Comparison of ENCODE assay signal across 9 cellular contexts in genomic region chr2:64698668-64699444, GRCh38. TPM values are rescaled to one million over a fixed set of nuclear protein-coding genes. Genes with fewer than 3 reads are reported as not detected.
DNase-seq lines count a peak whose midpoint lies in the region; ATAC-seq, FAIRE-seq and TF ChIP-seq lines count a peak whose summit lies in the region.
"Had no signal": no experiment of that assay in that cellular context is flagged by ENCODE, and none has a peak within 500 bp of the region (broad histone marks: within the 10 kb centered on the region; RNA-seq: fewer than 3 reads in every experiment).

No MANE protein-coding gene starts in this region.

- H3K4me3 ChIP-seq in endothelial cell of umbilical vein (replicated peaks in 1 of 3; ENCODE audit: insufficient read depth in 1 of 3, low read depth in 1 of 3, low read length in 3 of 3): no peak overlapping the region
- H3K4me3 ChIP-seq in BE2C (ENCODE audit: low read depth, low read length): no peak overlapping the region

- peak overlapping the region; percentile 38 for H3K4me2 ChIP-seq in endothelial cell of umbilical vein (ENCODE audit: insufficient read depth, low read length)

- DNase-seq in GM10266 (ENCODE audit: extremely low spot score): peak; percentile 63
- DNase-seq in HuH-7 (ENCODE audit: low spot score): peak; percentile 37
- peak; percentile 82 for DNase-seq in endothelial cell of umbilical vein (ENCODE audit: low read depth, low spot score)
- no peak for DNase-seq in NCI-H748 treated with DMSO at 0.1 percent for 48 hours (lab: John Stamatoyannopoulos, UW)
- no peak for DNase-seq in NCI-H345 (lab: John Stamatoyannopoulos, UW)
- no peak for DNase-seq in BE2C
- no peak for DNase-seq in NCI-H128 (lab: John Stamatoyannopoulos, UW; ENCODE audit: unreplicated experiment)

- H3K9ac ChIP-seq in endothelial cell of umbilical vein (replicated peaks; ENCODE audit: extremely low read depth, insufficient read depth, low read length): peak overlapping the region; percentile 19

- H3K79me2 ChIP-seq in endothelial cell of umbilical vein (ENCODE audit: control insufficient read depth, insufficient read depth, low read length): no peaks in the 10 kb centered on the region

- TSS peak; percentile 96 for BruUV-seq in endothelial cell of umbilical vein (replicated peaks; lab: Mats Ljungman, UMichigan)

- H2AFZ ChIP-seq in endothelial cell of umbilical vein (ENCODE audit: low read depth, low read length): peak overlapping the region; percentile 5

- no peaks in the 10 kb centered on the region for H3K9me3 ChIP-seq in endothelial cell of umbilical vein (replicated peaks; ENCODE audit: control insufficient read depth, insufficient read depth, low read length)
- H3K9me3 ChIP-seq in BE2C: no peaks in the 10 kb centered on the region

- dilution Hi-C loops in endothelial cell of umbilical vein (cut with MboI; ENCODE audit: extremely low pct_ligation_motif_present, low sequenced_read_pairs): no loop called here

- TF ChIP-seq CTCF in GM10266 (IDR thresholded peaks at IDR 0.05; ENCODE audit: control insufficient read depth, insufficient read depth, low read depth, missing control alignments): no peak
- no peak for TF ChIP-seq CTCF in endothelial cell of umbilical vein (IDR thresholded peaks at IDR 0.05; ENCODE audit: extremely low read depth in 1 of 2, insufficient read depth in 1 of 2, low read depth in 1 of 2, low read length in 2 of 2)
- no peak for TF ChIP-seq CTCF in BE2C (IDR thresholded peaks at IDR 0.05; ENCODE audit: low read depth, low read length)

- POLR2A ChIA-PET in endothelial cell of umbilical vein (lab: Charles Lee): interaction anchor here (0.8 kb wide), 1 partner anchor 46 kb away, joined by 3 read pairs; the partner anchor contains the start of gene SERTAD2

- H3K36me3 ChIP-seq in endothelial cell of umbilical vein (ENCODE audit: control insufficient read depth in 2 of 2, extremely low read depth in 1 of 2, insufficient read depth in 2 of 2, low read length in 2 of 2): no peaks in the 10 kb centered on the region
- H3K36me3 ChIP-seq in BE2C: no peaks in the 10 kb centered on the region

- no peak for TF ChIP-seq POLR2A in endothelial cell of umbilical vein (IDR thresholded peaks at IDR 0.05; ENCODE audit: low read depth, low read length)

- intact Hi-C loops in endothelial cell of umbilical vein (cut with micrococcal nuclease): loop anchor here (1.0 to 5.0 kb wide), 6 partner anchors 32 to 168 kb away; no protein-coding TSS in a partner anchor

- FAIRE-seq in endothelial cell of umbilical vein (lab: Jason Lieb, UNC): peak; percentile 84
- FAIRE-seq: TTC549 had no signal

- H3K27me3 ChIP-seq in endothelial cell of umbilical vein (ENCODE audit: control insufficient read depth in 2 of 2, insufficient read depth in 2 of 2, low read length in 2 of 2) (no peaks in the 10 kb centered on the region), BE2C (no peaks in the 10 kb centered on the region)

- no peaks in the 10 kb centered on the region for H3K9me1 ChIP-seq in endothelial cell of umbilical vein (replicated peaks; ENCODE audit: control insufficient read depth, extremely low read depth, insufficient read depth, low read length)

- CTCF ChIA-PET in endothelial cell of umbilical vein (lab: Charles Lee): interaction anchor here (0.6 to 1.5 kb wide), 8 partner anchors 10 to 94 kb away, joined by 3 to 4 read pairs (median 3); no protein-coding TSS in a partner anchor

- no peaks in the 10 kb centered on the region for H4K20me1 ChIP-seq in endothelial cell of umbilical vein (replicated peaks; ENCODE audit: control insufficient read depth, extremely low read depth, insufficient read depth, low read length)

- H3K4me1 ChIP-seq in endothelial cell of umbilical vein (ENCODE audit: control insufficient read depth, extremely low read depth, insufficient read depth, low read length) (peaks cover 28% of the 10 kb centered on the region), BE2C (no peaks in the 10 kb centered on the region)

- ATAC-seq in GM21619 (IDR thresholded peaks at IDR 0.05; ENCODE audit: unreplicated experiment): peak; percentile 87

- H3K27ac ChIP-seq in endothelial cell of umbilical vein (ENCODE audit: insufficient read depth, low read depth, low read length): peak overlapping the region; percentile 79

TF ChIP-seq in endothelial cell of umbilical vein, 7 proteins besides CTCF, POLR2A, EP300 and RAD21:
- peak; percentile 80 for TF ChIP-seq FOS (IDR thresholded peaks at IDR 0.05; ENCODE audit: borderline replicate concordance, insufficient read depth, low read length)
- TF ChIP-seq JUN (IDR thresholded peaks at IDR 0.05; ENCODE audit: borderline replicate concordance, insufficient read depth, insufficient read length, low read depth): peak; percentile 82
- TF ChIP-seq MAX (IDR thresholded peaks at IDR 0.05; ENCODE audit: insufficient read depth, insufficient read length): no peak

RNA-seq across cellular contexts. Expression of gene SERTAD2, which starts 45.1 kb away (rescaled TPM):
- 11.2 and 12.0 TPM in 2 replicates for total RNA-seq in endothelial cell of umbilical vein
- polyA plus RNA-seq in endothelial cell of umbilical vein: 5.5 and 8.0 TPM in 2 replicates
- polyA plus RNA-seq in endothelial cell of umbilical vein (2011; cell fraction: cytosol; rRNA removed): 6.1 and 6.7 TPM in 2 replicates
- 7.1 and 9.3 TPM in 2 replicates for polyA plus RNA-seq in endothelial cell of umbilical vein (2011; cell fraction: nucleus; rRNA removed)
- 14.7 and 16.1 TPM in 2 replicates for polyA plus RNA-seq in endothelial cell of umbilical vein (2012)
- polyA minus RNA-seq in endothelial cell of umbilical vein: 8.9 and 12.5 TPM in 2 replicates
- 4.8 TPM for polyA minus RNA-seq in endothelial cell of umbilical vein (2011; cell fraction: cytosol; rRNA and poly(A)+ RNA removed)
- polyA minus RNA-seq in endothelial cell of umbilical vein (2011; cell fraction: nucleus; rRNA and poly(A)+ RNA removed): 14.3 and 19.9 TPM in 2 replicates
- 7.0 TPM for polyA plus RNA-seq in BE2C (2012; ENCODE audit: insufficient read depth, insufficient read length, low read depth)

Comparison
In these comparisons a context has a peak if more than half of its experiments do, and no peak if none do; other contexts are left out.
1. DNase-seq: peak in GM10266 (single experiment), HuH-7 (single experiment) and endothelial cell of umbilical vein (single experiment); none in NCI-H748 treated with DMSO at 0.1 percent for 48 hours (single experiment), NCI-H345 (single experiment), BE2C (single experiment) and NCI-H128 (single experiment).